13 cellular contexts compared by ENCODE assay signal in genomic region chr4:153655928-153656327, GRCh38. TPM values are rescaled to one million over a fixed set of nuclear protein-coding genes. Genes with fewer than 3 reads are reported as not detected.
DNase-seq lines count a peak whose midpoint lies in the region; ATAC-seq and TF ChIP-seq lines count a peak whose summit lies in the region.
"Had no signal": no experiment of that assay in that cellular context is flagged by ENCODE, and none has a peak within 500 bp of the region (broad histone marks: within the 10 kb centered on the region; RNA-seq: fewer than 3 reads in every experiment).

No MANE protein-coding gene starts in this region.

- DNase-seq in globus pallidus (ENCODE audit: low spot score) (peak; percentile 47), cerebellum (ENCODE audit: low spot score) (no peak)
- no peak for DNase-seq in activated CD8-positive, alpha-beta memory T cell treated with anti-CD3 and anti-CD28 coated beads, Interleukin-2, amount 10 ng/mL, durations not matched to agents 7 days and 5 days
- DNase-seq: IMR-90, NCI-H2107 had no signal

- H3K4me1 ChIP-seq in BLaER1 treated with 17β-estradiol and CSF1 and Interleukin-3, amounts not matched to agents 10 nM and 100 nM = peaks cover 35 to 100% (median 87%) of the 10 kb centered on the region in 10 experiments
- H3K4me1 ChIP-seq in parathyroid adenoma = no peaks in the 10 kb centered on the region

- H3K36me3 ChIP-seq in BLaER1 treated with 17β-estradiol and CSF1 and Interleukin-3, amounts not matched to agents 10 nM and 100 nM = peaks cover 0 to 18% (median 0%) of the 10 kb centered on the region in 11 experiments; a peak in 8 of 22 replicates
- H3K36me3 ChIP-seq in parathyroid adenoma (ENCODE audit: control insufficient read depth, insufficient read depth, low read length) = no peaks in the 10 kb centered on the region
- H3K36me3 ChIP-seq: cardiac muscle cell had no signal

- H3K27ac Mint-ChIP-seq in activated T-helper 17 cell treated with anti-CD3 and anti-CD28 coated beads, Interleukin-2, amount 50 U/mL, for 72 hours = peak overlapping the region; percentile 14
- H3K27ac Mint-ChIP-seq in activated CD8-positive, alpha-beta memory T cell treated with anti-CD3 and anti-CD28 coated beads, Interleukin-2, amount 10 ng/mL, durations not matched to agents 7 days and 5 days = no peak overlapping the region
- H3K27ac Mint-ChIP-seq: stimulated activated memory B cell treated with anti-CD40 and anti-IgM and Interleukin-4, amounts not matched to agents 10 μg/mL and 1 μg/mL and 100 μg/mL, for 72 hours had no signal

- peak overlapping the region in 7 of 10 experiments; percentile 21 to 56 (median 46); a peak in 11 of 20 replicates for H3K4me3 ChIP-seq in BLaER1 treated with 17β-estradiol and CSF1 and Interleukin-3, amounts not matched to agents 10 nM and 100 nM
- H3K4me3 ChIP-seq in parathyroid adenoma (ENCODE audit: low read depth, low read length) = no peak overlapping the region
- H3K4me3 ChIP-seq: cardiac muscle cell had no signal

- ATAC-seq in activated T-helper 17 cell treated with anti-CD3 and anti-CD28 coated beads, Interleukin-2, amount 50 U/mL, for 72 hours (replicated peaks) = no peak
- no peak for ATAC-seq in activated CD8-positive, alpha-beta memory T cell treated with anti-CD3 and anti-CD28 coated beads, Interleukin-2, amount 10 ng/mL, durations not matched to agents 7 days and 5 days
- no peak for ATAC-seq in GM21367 (IDR thresholded peaks at IDR 0.05; ENCODE audit: unreplicated experiment)
- ATAC-seq in HG03280 (IDR thresholded peaks at IDR 0.05; ENCODE audit: unreplicated experiment) = no peak
- ATAC-seq: Panc1; stimulated activated memory B cell treated with anti-CD40 and anti-IgM and Interleukin-4, amounts not matched to agents 10 μg/mL and 1 μg/mL and 100 μg/mL, for 72 hours had no signal

- CTCF ChIA-PET in activated CD8-positive, alpha-beta memory T cell treated with anti-CD3 and anti-CD28 coated beads, Interleukin-2, amount 10 ng/mL, durations not matched to agents 7 days and 5 days (lab: Charles Lee) = no interaction called here

- H3K36me3 Mint-ChIP-seq in activated T-helper 17 cell treated with anti-CD3 and anti-CD28 coated beads, Interleukin-2, amount 50 U/mL, for 72 hours (ENCODE audit: low read depth) = no peaks in the 10 kb centered on the region
- H3K36me3 Mint-ChIP-seq in activated CD8-positive, alpha-beta memory T cell treated with anti-CD3 and anti-CD28 coated beads, Interleukin-2, amount 10 ng/mL, durations not matched to agents 7 days and 5 days = no peaks in the 10 kb centered on the region
- H3K36me3 Mint-ChIP-seq: stimulated activated memory B cell treated with anti-CD40 and anti-IgM and Interleukin-4, amounts not matched to agents 10 μg/mL and 1 μg/mL and 100 μg/mL, for 72 hours had no signal

- no peaks in the 10 kb centered on the region for H3K9me3 Mint-ChIP-seq in activated T-helper 17 cell treated with anti-CD3 and anti-CD28 coated beads, Interleukin-2, amount 50 U/mL, for 72 hours
- H3K9me3 Mint-ChIP-seq in activated CD8-positive, alpha-beta memory T cell treated with anti-CD3 and anti-CD28 coated beads, Interleukin-2, amount 10 ng/mL, durations not matched to agents 7 days and 5 days (ENCODE audit: low read depth) = no peaks in the 10 kb centered on the region
- H3K9me3 Mint-ChIP-seq: stimulated activated memory B cell treated with anti-CD40 and anti-IgM and Interleukin-4, amounts not matched to agents 10 μg/mL and 1 μg/mL and 100 μg/mL, for 72 hours had no signal

- H3K27me3 Mint-ChIP-seq in activated T-helper 17 cell treated with anti-CD3 and anti-CD28 coated beads, Interleukin-2, amount 50 U/mL, for 72 hours = peaks cover 13% of the 10 kb centered on the region
- H3K27me3 Mint-ChIP-seq in activated CD8-positive, alpha-beta memory T cell treated with anti-CD3 and anti-CD28 coated beads, Interleukin-2, amount 10 ng/mL, durations not matched to agents 7 days and 5 days = peaks cover 17% of the 10 kb centered on the region

- peak overlapping the region; percentile 62 to 99 (median 83) for H3K27ac ChIP-seq in BLaER1 treated with 17β-estradiol and CSF1 and Interleukin-3, amounts not matched to agents 10 nM and 100 nM
- peak overlapping the region; percentile 15 for H3K27ac ChIP-seq in parathyroid adenoma
- H3K27ac ChIP-seq: cardiac muscle cell had no signal

- peak overlapping the region; percentile 24 to 86 (median 67); a peak in 17 of 22 replicates for H3K9ac ChIP-seq in BLaER1 treated with 17β-estradiol and CSF1 and Interleukin-3, amounts not matched to agents 10 nM and 100 nM
- no peak overlapping the region for H3K9ac ChIP-seq in parathyroid adenoma

- TF ChIP-seq CTCF in parathyroid adenoma (IDR thresholded peaks at IDR 0.05) = no peak

- H3K4me3 Mint-ChIP-seq in activated T-helper 17 cell treated with anti-CD3 and anti-CD28 coated beads, Interleukin-2, amount 50 U/mL, for 72 hours = no peak overlapping the region
- H3K4me3 Mint-ChIP-seq in activated CD8-positive, alpha-beta memory T cell treated with anti-CD3 and anti-CD28 coated beads, Interleukin-2, amount 10 ng/mL, durations not matched to agents 7 days and 5 days = no peak overlapping the region
- H3K4me3 Mint-ChIP-seq: stimulated activated memory B cell treated with anti-CD40 and anti-IgM and Interleukin-4, amounts not matched to agents 10 μg/mL and 1 μg/mL and 100 μg/mL, for 72 hours had no signal

- no peaks in the 10 kb centered on the region for H3K79me2 ChIP-seq in parathyroid adenoma

- H2AFZ ChIP-seq in parathyroid adenoma = no peak overlapping the region

- H3K4me2 ChIP-seq in BLaER1 treated with 17β-estradiol and CSF1 and Interleukin-3, amounts not matched to agents 10 nM and 100 nM = peak overlapping the region; percentile 28 to 89 (median 75)
- no peak overlapping the region for H3K4me2 ChIP-seq in parathyroid adenoma (ENCODE audit: low read length)

- peaks cover 12% of the 10 kb centered on the region for H3K4me1 Mint-ChIP-seq in activated T-helper 17 cell treated with anti-CD3 and anti-CD28 coated beads, Interleukin-2, amount 50 U/mL, for 72 hours
- H3K4me1 Mint-ChIP-seq in activated CD8-positive, alpha-beta memory T cell treated with anti-CD3 and anti-CD28 coated beads, Interleukin-2, amount 10 ng/mL, durations not matched to agents 7 days and 5 days = peaks cover 17% of the 10 kb centered on the region

- peaks cover 5 to 27% (median 16%) of the 10 kb centered on the region in 11 experiments; a peak in 18 of 22 replicates for H3K9me3 ChIP-seq in BLaER1 treated with 17β-estradiol and CSF1 and Interleukin-3, amounts not matched to agents 10 nM and 100 nM (replicated peaks in 1 of 11)
- H3K9me3 ChIP-seq in parathyroid adenoma (ENCODE audit: control insufficient read depth, low read length) = no peaks in the 10 kb centered on the region

- H3K27me3 ChIP-seq in BLaER1 treated with 17β-estradiol and CSF1 and Interleukin-3, amounts not matched to agents 10 nM and 100 nM = no peaks in the 10 kb centered on the region
- no peaks in the 10 kb centered on the region for H3K27me3 ChIP-seq in parathyroid adenoma (ENCODE audit: control insufficient read depth, insufficient read depth, low read length)
- H3K27me3 ChIP-seq: cardiac muscle cell had no signal

- H4K20me1 ChIP-seq in BLaER1 treated with 17β-estradiol and CSF1 and Interleukin-3, amounts not matched to agents 10 nM and 100 nM = no peaks in the 10 kb centered on the region

RNA-seq across cellular contexts. Expression of gene TLR2, which starts 28.2 kb away (rescaled TPM):
- total RNA-seq in activated T-helper 17 cell treated with anti-CD3 and anti-CD28 coated beads, Interleukin-2, amount 50 U/mL, for 72 hours = 1 to 10 TPM; 2.0 to 2.1 TPM
- 2.2 TPM for total RNA-seq in cerebellum
- total RNA-seq in activated CD8-positive, alpha-beta memory T cell treated with anti-CD3 and anti-CD28 coated beads, Interleukin-2, amount 10 ng/mL, durations not matched to agents 7 days and 5 days = under 1 TPM in 1 of 2 experiments, not detected in 1; 0.41 TPM
